In the genomic region with DNA sequence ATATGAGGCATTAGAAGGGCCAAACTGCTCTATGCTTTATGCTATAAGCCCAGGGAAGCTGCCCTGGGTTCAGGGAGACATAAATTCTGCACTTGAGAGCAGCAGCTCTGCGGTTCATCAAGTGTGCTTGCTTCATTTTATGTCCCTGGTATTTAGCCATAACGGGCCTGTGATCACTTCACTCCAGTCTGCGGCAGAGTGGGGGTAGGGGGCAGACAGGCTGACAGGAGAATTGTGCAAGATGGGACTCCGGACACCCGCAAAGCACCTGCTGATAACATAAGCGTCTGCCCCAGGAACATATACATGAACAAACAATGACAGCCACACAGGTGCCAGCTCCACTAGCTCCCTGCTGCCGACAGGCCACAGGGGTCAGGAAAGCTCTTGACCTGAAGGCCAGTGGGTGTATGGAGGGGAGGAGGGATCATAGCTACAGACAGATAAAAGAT, we compare ENCODE assay signal across 17 cellular contexts. TPM values are rescaled to one million over a fixed set of nuclear protein-coding genes. Genes with fewer than 3 reads are reported as not detected.
DNase-seq lines count a peak whose midpoint lies in the region; ATAC-seq and TF ChIP-seq lines count a peak whose summit lies in the region.
"Had no signal": no experiment of that assay in that cellular context is flagged by ENCODE, and none has a peak within 500 bp of the region (broad histone marks: within the 10 kb centered on the region; RNA-seq: fewer than 3 reads in every experiment).

No MANE protein-coding gene starts in this region.

- H3K4me1 ChIP-seq in thyroid gland = peaks cover 8 to 20% of the 10 kb centered on the region in 2 donors
- H3K4me1 ChIP-seq: gastrocnemius medialis had no signal

- H3K9me3 Mint-ChIP-seq in effector memory CD8-positive, alpha-beta T cell = no peaks in the 10 kb centered on the region
- H3K9me3 Mint-ChIP-seq in activated naive CD4-positive, alpha-beta T cell treated with anti-CD3 and anti-CD28 coated beads, Interleukin-2, amount 10 ng/mL, durations not matched to agents 7 days and 5 days = no peaks in the 10 kb centered on the region
- H3K9me3 Mint-ChIP-seq: activated CD4-positive, alpha-beta memory T cell treated with anti-CD3 and anti-CD28 coated beads, Interleukin-2, amount 10 ng/mL, durations not matched to agents 7 days and 5 days; brain; nephron progenitor cell had no signal

- intact Hi-C loops in thyroid gland (cut with DNase I) = no loop called here

- H3K4me3 Mint-ChIP-seq in effector memory CD8-positive, alpha-beta T cell = no peak overlapping the region
- no peak overlapping the region for H3K4me3 Mint-ChIP-seq in activated naive CD4-positive, alpha-beta T cell treated with anti-CD3 and anti-CD28 coated beads, Interleukin-2, amount 10 ng/mL, durations not matched to agents 7 days and 5 days
- H3K4me3 Mint-ChIP-seq: activated CD4-positive, alpha-beta memory T cell treated with anti-CD3 and anti-CD28 coated beads, Interleukin-2, amount 10 ng/mL, durations not matched to agents 7 days and 5 days; brain; nephron progenitor cell had no signal

- no peak for TF ChIP-seq POLR2A in thyroid gland (IDR thresholded peaks at IDR 0.05)

- H3K27me3 ChIP-seq in thyroid gland = no peaks in the 10 kb centered on the region
- H3K27me3 ChIP-seq: gastrocnemius medialis had no signal

- H3K36me3 ChIP-seq in thyroid gland = no peaks in the 10 kb centered on the region
- H3K36me3 ChIP-seq: gastrocnemius medialis had no signal

- 52 to 63% methylated on average over 7 of the region's 7 CpGs for WGBS in thyroid gland, 2 donors

- H3K27ac Mint-ChIP-seq in effector memory CD8-positive, alpha-beta T cell = no peak overlapping the region
- H3K27ac Mint-ChIP-seq in activated naive CD4-positive, alpha-beta T cell treated with anti-CD3 and anti-CD28 coated beads, Interleukin-2, amount 10 ng/mL, durations not matched to agents 7 days and 5 days = no peak overlapping the region
- H3K27ac Mint-ChIP-seq: activated CD4-positive, alpha-beta memory T cell treated with anti-CD3 and anti-CD28 coated beads, Interleukin-2, amount 10 ng/mL, durations not matched to agents 7 days and 5 days; brain; nephron progenitor cell had no signal

- TF ChIP-seq CTCF in thyroid gland (IDR thresholded peaks at IDR 0.05) = no peak

- no peak overlapping the region for H3K27ac ChIP-seq in thyroid gland
- H3K27ac ChIP-seq: gastrocnemius medialis had no signal

- H3K36me3 Mint-ChIP-seq in effector memory CD8-positive, alpha-beta T cell (ENCODE audit: insufficient read depth) = no peaks in the 10 kb centered on the region
- H3K36me3 Mint-ChIP-seq in activated naive CD4-positive, alpha-beta T cell treated with anti-CD3 and anti-CD28 coated beads, Interleukin-2, amount 10 ng/mL, durations not matched to agents 7 days and 5 days = no peaks in the 10 kb centered on the region
- H3K36me3 Mint-ChIP-seq: brain had no signal

- no peak overlapping the region for H3K4me3 ChIP-seq in thyroid gland (replicated peaks in 1 of 3)
- H3K4me3 ChIP-seq: gastrocnemius medialis had no signal

- DNase-seq in DMS53 (lab: John Stamatoyannopoulos, UW) = peak; percentile 89
- DNase-seq in NCI-H1105 treated with DMSO at 0.1 percent for 48 hours (lab: John Stamatoyannopoulos, UW) = peak; percentile 63
- DNase-seq in NOMO-1 treated with DMSO at 0.1 percent for 48 hours (lab: John Stamatoyannopoulos, UW; ENCODE audit: unreplicated experiment) = peak; percentile 72
- peak; percentile 28 for DNase-seq in left kidney (ENCODE audit: low read depth, low spot score)
- DNase-seq in thyroid gland = no peak
- no peak for DNase-seq in effector memory CD8-positive, alpha-beta T cell
- DNase-seq in activated naive CD4-positive, alpha-beta T cell treated with anti-CD3 and anti-CD28 coated beads, Interleukin-2, amount 10 ng/mL, durations not matched to agents 7 days and 5 days = no peak
- DNase-seq: activated CD4-positive, alpha-beta memory T cell treated with anti-CD3 and anti-CD28 coated beads, Interleukin-2, amount 10 ng/mL, durations not matched to agents 7 days and 5 days; activated gamma-delta T cell; effector memory CD4-positive, alpha-beta T cell; gastrocnemius medialis; kidney glomerular epithelial cell; MM.1S; nephron progenitor cell; T1000 had no signal

- CTCF ChIA-PET in activated naive CD4-positive, alpha-beta T cell treated with anti-CD3 and anti-CD28 coated beads, Interleukin-2, amount 10 ng/mL, durations not matched to agents 7 days and 5 days (lab: Charles Lee) = no interaction called here

- no peaks in the 10 kb centered on the region for H3K27me3 Mint-ChIP-seq in effector memory CD8-positive, alpha-beta T cell
- H3K27me3 Mint-ChIP-seq in activated naive CD4-positive, alpha-beta T cell treated with anti-CD3 and anti-CD28 coated beads, Interleukin-2, amount 10 ng/mL, durations not matched to agents 7 days and 5 days = no peaks in the 10 kb centered on the region
- H3K27me3 Mint-ChIP-seq: activated CD4-positive, alpha-beta memory T cell treated with anti-CD3 and anti-CD28 coated beads, Interleukin-2, amount 10 ng/mL, durations not matched to agents 7 days and 5 days; brain had no signal

- H3K9me3 ChIP-seq in thyroid gland = no peaks in the 10 kb centered on the region
- H3K9me3 ChIP-seq: gastrocnemius medialis had no signal

- ATAC-seq in effector memory CD8-positive, alpha-beta T cell (replicated peaks) = no peak
- ATAC-seq in HG03196 (IDR thresholded peaks at IDR 0.05; ENCODE audit: unreplicated experiment) = no peak
- ATAC-seq: gastrocnemius medialis had no signal

- H3K4me1 Mint-ChIP-seq in effector memory CD8-positive, alpha-beta T cell (ENCODE audit: low read depth in 2 of 2) = no peaks in the 10 kb centered on the region
- no peaks in the 10 kb centered on the region for H3K4me1 Mint-ChIP-seq in activated naive CD4-positive, alpha-beta T cell treated with anti-CD3 and anti-CD28 coated beads, Interleukin-2, amount 10 ng/mL, durations not matched to agents 7 days and 5 days
- H3K4me1 Mint-ChIP-seq: activated CD4-positive, alpha-beta memory T cell treated with anti-CD3 and anti-CD28 coated beads, Interleukin-2, amount 10 ng/mL, durations not matched to agents 7 days and 5 days had no signal

RNA-seq across cellular contexts. Expression of gene SMCO4, which starts 56.1 kb away (rescaled TPM):
- 100 to 1,000 TPM in 2 of 4 donors, 10 to 100 TPM in 2; 38.6 to 135 (median 102) TPM for total RNA-seq in thyroid gland

Comparison
In these comparisons a context has a peak if more than half of its experiments do, and no peak if none do; other contexts are left out.
1. DNase-seq: peak in DMS53 (single experiment), NCI-H1105 treated with DMSO at 0.1 percent for 48 hours (single experiment), NOMO-1 treated with DMSO at 0.1 percent for 48 hours (single experiment) and left kidney (single experiment); none in thyroid gland (0 of 2), effector memory CD8-positive, alpha-beta T cell (0 of 3) and activated naive CD4-positive, alpha-beta T cell treated with anti-CD3 and anti-CD28 coated beads, Interleukin-2, amount 10 ng/mL, durations not matched to agents 7 days and 5 days (single experiment).